21 cellular contexts compared by ENCODE assay signal in the genomic region with DNA sequence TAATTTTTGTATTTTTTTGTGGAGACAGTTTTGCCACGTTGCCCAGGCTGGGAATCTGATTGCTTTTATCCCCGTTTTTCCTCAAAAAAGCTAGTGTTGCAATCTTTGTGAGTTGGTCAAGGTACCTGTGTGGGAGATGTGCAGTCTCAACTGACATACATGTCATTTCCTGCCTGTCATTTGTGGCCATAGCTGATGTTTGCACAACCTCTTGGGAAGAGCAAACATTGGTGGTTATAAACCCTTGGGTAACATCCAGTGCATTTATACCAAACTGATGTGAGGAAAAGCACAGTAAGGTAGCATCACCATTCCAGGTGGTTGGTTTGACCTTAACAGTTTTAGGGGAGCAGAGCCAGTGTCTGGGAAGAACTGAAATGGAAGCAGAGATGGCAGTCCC. TPM values are rescaled to one million over a fixed set of nuclear protein-coding genes. Genes with fewer than 3 reads are reported as not detected.
DNase-seq lines count a peak whose midpoint lies in the region; ATAC-seq and TF ChIP-seq lines count a peak whose summit lies in the region.
"Had no signal": no experiment of that assay in that cellular context is flagged by ENCODE, and none has a peak within 500 bp of the region (broad histone marks: within the 10 kb centered on the region; RNA-seq: fewer than 3 reads in every experiment).

No MANE protein-coding gene starts in this region.

- no peak for TF ChIP-seq CTCF in HL-60 (IDR thresholded peaks at IDR 0.05; ENCODE audit: insufficient read depth, low read length)
- no peak for TF ChIP-seq CTCF in NB4 (IDR thresholded peaks at IDR 0.05; ENCODE audit: low read depth, low read length)
- no peak for TF ChIP-seq CTCF in PC-3 (conservative IDR thresholded peaks at IDR 0.05; ENCODE audit: low read depth, low read length)

- H3K9me2 ChIP-seq in PC-3 (replicated peaks; ENCODE audit: low read length) = no peaks in the 10 kb centered on the region

- no peak overlapping the region for H3K27ac ChIP-seq in HL-60 (replicated peaks)
- H3K27ac ChIP-seq in PC-3 (ENCODE audit: low read length) = peak overlapping the region; percentile 86
- H3K27ac ChIP-seq in mucosa of rectum (ENCODE audit: low read depth in 2 of 2, low read length in 2 of 2) = peak overlapping the region; percentile 37 to 41
- H3K27ac ChIP-seq: breast epithelium had no signal

- H3K36me3 ChIP-seq in PC-3 (ENCODE audit: low read depth, low read length) (peaks cover 14% of the 10 kb centered on the region; the same call in 1 of the 2 replicates), mucosa of rectum (ENCODE audit: control insufficient read depth in 2 of 2, insufficient read depth in 2 of 2, low read length in 2 of 2) (peaks cover 16 to 24% of the 10 kb centered on the region in 2 donors)
- H3K36me3 ChIP-seq: breast epithelium had no signal

- H3K79me2 ChIP-seq in PC-3 (ENCODE audit: low read length) = peaks cover 14% of the 10 kb centered on the region; the same call in 1 of the 2 replicates

- peak; percentile 76 for ATAC-seq in PC-3
- no peak for ATAC-seq in GM18502 (IDR thresholded peaks at IDR 0.05; ENCODE audit: poor library complexity, unreplicated experiment)
- ATAC-seq: stimulated activated naive CD8-positive, alpha-beta T cell treated with anti-CD3 and anti-CD28 coated beads, Interleukin-15, amount 100 ng/mL, for 72 hours had no signal

- H3K9me3 ChIP-seq in PC-3 (ENCODE audit: low read length) = no peaks in the 10 kb centered on the region
- H3K9me3 ChIP-seq in mucosa of rectum (ENCODE audit: control insufficient read depth in 2 of 2, low read length in 2 of 2) = no peaks in the 10 kb centered on the region
- H3K9me3 ChIP-seq: breast epithelium, transverse colon had no signal

- CTCF ChIA-PET in PC-3 (lab: Charles Lee) = interaction anchor here (0.9 kb wide), 1 partner anchor 111 kb away, joined by 4 read pairs; no protein-coding TSS in a partner anchor
- CTCF ChIA-PET in activated CD4-positive, alpha-beta T cell treated with anti-CD3 and anti-CD28 coated beads, Interleukin-2, amount 10 ng/mL, durations not matched to agents 7 days and 5 days (lab: Charles Lee) = interaction anchor here (1.1 to 3.6 kb wide), 2 partner anchors 10 to 85 kb away, joined by 4 to 30 read pairs; a partner anchor contains a TSS

- peaks cover 32% of the 10 kb centered on the region for H3K4me1 Mint-ChIP-seq in activated CD4-positive, alpha-beta T cell treated with anti-CD3 and anti-CD28 coated beads, Interleukin-2, amount 10 ng/mL, durations not matched to agents 7 days and 5 days

- no TSS peak for BruUV-seq in PC-3 (replicated peaks; lab: Mats Ljungman, UMichigan)

- H3K27me3 Mint-ChIP-seq in activated CD4-positive, alpha-beta T cell treated with anti-CD3 and anti-CD28 coated beads, Interleukin-2, amount 10 ng/mL, durations not matched to agents 7 days and 5 days = no peaks in the 10 kb centered on the region
- H3K27me3 Mint-ChIP-seq: CD4-positive, alpha-beta memory T cell; stimulated activated naive CD8-positive, alpha-beta T cell treated with anti-CD3 and anti-CD28 coated beads, Interleukin-15, amount 100 ng/mL, for 72 hours had no signal

- POLR2A ChIA-PET in PC-3 (lab: Charles Lee; ENCODE audit: unreplicated experiment) = no interaction called here
- POLR2A ChIA-PET in activated CD4-positive, alpha-beta T cell treated with anti-CD3 and anti-CD28 coated beads, Interleukin-2, amount 10 ng/mL, durations not matched to agents 7 days and 5 days (lab: Charles Lee) = no interaction called here

- TF ChIP-seq POLR2A in NB4 (IDR thresholded peaks at IDR 0.05; ENCODE audit: extremely low read depth, insufficient read length) = no peak

- H3K27me3 ChIP-seq in HL-60 (ENCODE audit: insufficient read depth, poor library complexity, severe bottlenecking) (no peaks in the 10 kb centered on the region), PC-3 (ENCODE audit: low read length) (no peaks in the 10 kb centered on the region), mucosa of rectum (ENCODE audit: control insufficient read depth in 2 of 2, insufficient read depth in 2 of 2, low read length in 2 of 2) (no peaks in the 10 kb centered on the region)
- H3K27me3 ChIP-seq: breast epithelium, transverse colon had no signal

- H4K20me1 ChIP-seq in PC-3 (ENCODE audit: low read length) = no peaks in the 10 kb centered on the region

- no peak overlapping the region for H3K4me3 Mint-ChIP-seq in activated CD4-positive, alpha-beta T cell treated with anti-CD3 and anti-CD28 coated beads, Interleukin-2, amount 10 ng/mL, durations not matched to agents 7 days and 5 days
- H3K4me3 Mint-ChIP-seq: CD4-positive, alpha-beta memory T cell; stimulated activated naive CD8-positive, alpha-beta T cell treated with anti-CD3 and anti-CD28 coated beads, Interleukin-15, amount 100 ng/mL, for 72 hours had no signal

- H3K4me1 ChIP-seq in PC-3 (ENCODE audit: insufficient read depth, low read length) (peaks cover 64% of the 10 kb centered on the region), mucosa of rectum (ENCODE audit: control insufficient read depth in 2 of 2, insufficient read depth in 2 of 2, low read length in 2 of 2) (peaks cover 0 to 21% of the 10 kb centered on the region in 2 donors)
- H3K4me1 ChIP-seq: breast epithelium had no signal

- peaks cover 6% of the 10 kb centered on the region for H3F3A ChIP-seq in PC-3 (ENCODE audit: low read length, unreplicated experiment)

- H2AFZ ChIP-seq in PC-3 (ENCODE audit: low read length) = no peak overlapping the region

- peak overlapping the region; percentile 13 for H3K4me2 ChIP-seq in PC-3 (ENCODE audit: low read length)
- H3K4me2 ChIP-seq: smooth muscle cell had no signal

- DNase-seq in HL-60 (ENCODE audit: low read depth in 1 of 2, low spot score in 1 of 2) = peak; percentile 21 to 44
- DNase-seq in NB4 (ENCODE audit: low read depth) = peak; percentile 66
- DNase-seq in PC-3 = peak; percentile 98
- no peak for DNase-seq in activated CD4-positive, alpha-beta T cell treated with anti-CD3 and anti-CD28 coated beads, Interleukin-2, amount 10 ng/mL, durations not matched to agents 7 days and 5 days
- no peak for DNase-seq in GM03348 (ENCODE audit: low spot score)
- DNase-seq: activated CD4-positive, alpha-beta T cell treated with anti-CD3 and anti-CD28 coated beads for 4 hours; activated effector memory CD4-positive, alpha-beta T cell treated with anti-CD3 and anti-CD28 coated beads, Interleukin-2, amount 50 U/mL, for 16 hours; CD4-positive, alpha-beta memory T cell; DMS79; Kasumi-1; NCI-H1436; NCI-H2227 treated with DMSO at 0.1 percent for 48 hours; stimulated activated CD4-positive, alpha-beta T cell treated with anti-CD3 and anti-CD28 coated beads, Interleukin-4, amount 100 ng/mL, for 24 hours; stimulated activated naive CD8-positive, alpha-beta T cell treated with anti-CD3 and anti-CD28 coated beads, Interleukin-15, amount 100 ng/mL, for 72 hours; SW 1271; transverse colon had no signal

- H3K4me3 ChIP-seq in HL-60 (replicated peaks; ENCODE audit: insufficient read depth, low read length) = no peak overlapping the region
- no peak overlapping the region for H3K4me3 ChIP-seq in NB4 (ENCODE audit: low read depth, low read length)
- no peak overlapping the region for H3K4me3 ChIP-seq in PC-3 (ENCODE audit: low read length)
- H3K4me3 ChIP-seq in mucosa of rectum (ENCODE audit: low read length in 2 of 2) = no peak overlapping the region
- H3K4me3 ChIP-seq: breast epithelium, lung, smooth muscle cell, transverse colon had no signal

- peaks cover 2% of the 10 kb centered on the region for H3K9me3 Mint-ChIP-seq in activated CD4-positive, alpha-beta T cell treated with anti-CD3 and anti-CD28 coated beads, Interleukin-2, amount 10 ng/mL, durations not matched to agents 7 days and 5 days
- H3K9me3 Mint-ChIP-seq: CD4-positive, alpha-beta memory T cell; stimulated activated naive CD8-positive, alpha-beta T cell treated with anti-CD3 and anti-CD28 coated beads, Interleukin-15, amount 100 ng/mL, for 72 hours had no signal

- intact Hi-C loops in PC-3 (cut with micrococcal nuclease) = loop anchor here (1.0 kb wide), 2 partner anchors 9 to 73 kb away; no protein-coding TSS in a partner anchor

- H3K9ac ChIP-seq in PC-3 (ENCODE audit: low read length) (peak overlapping the region; percentile 69), mucosa of rectum (ENCODE audit: low read depth in 1 of 2, low read length in 2 of 2) (no peak overlapping the region)

- H3K36me3 Mint-ChIP-seq in activated CD4-positive, alpha-beta T cell treated with anti-CD3 and anti-CD28 coated beads, Interleukin-2, amount 10 ng/mL, durations not matched to agents 7 days and 5 days (ENCODE audit: low read depth) = peaks cover 11% of the 10 kb centered on the region

- no peak overlapping the region for H3K27ac Mint-ChIP-seq in activated CD4-positive, alpha-beta T cell treated with anti-CD3 and anti-CD28 coated beads, Interleukin-2, amount 10 ng/mL, durations not matched to agents 7 days and 5 days

RNA-seq across cellular contexts. Expression of a gene that starts 54.7 kb away (rescaled TPM):
- total RNA-seq in PC-3 (2014; rRNA removed) = 20.2 and 22.5 TPM in 2 replicates
- 1 to 10 TPM; 5.3 to 6.1 TPM for total RNA-seq in activated CD4-positive, alpha-beta T cell treated with anti-CD3 and anti-CD28 coated beads, Interleukin-2, amount 10 ng/mL, durations not matched to agents 7 days and 5 days

Comparison
In these comparisons a context has a peak if more than half of its experiments do, and no peak if none do; other contexts are left out.
1. DNase-seq: peak in HL-60 (2 of 2), NB4 (single experiment) and PC-3 (single experiment); none in activated CD4-positive, alpha-beta T cell treated with anti-CD3 and anti-CD28 coated beads, Interleukin-2, amount 10 ng/mL, durations not matched to agents 7 days and 5 days (single experiment) and GM03348 (single experiment).